12 cellular contexts compared by ENCODE assay signal in genomic region chr9:128845186-128845931, GRCh38. TPM values are rescaled to one million over a fixed set of nuclear protein-coding genes. Genes with fewer than 3 reads are reported as not detected.
DNase-seq lines count a peak whose midpoint lies in the region; ATAC-seq and TF ChIP-seq lines count a peak whose summit lies in the region.
"Had no signal": no experiment of that assay in that cellular context is flagged by ENCODE, and none has a peak within 500 bp of the region (broad histone marks: within the 10 kb centered on the region; RNA-seq: fewer than 3 reads in every experiment).

No MANE protein-coding gene starts in this region.

- CTCF ChIA-PET in T-cell (lab: Charles Lee), result no interaction called here

- H3K27me3 ChIP-seq in neural progenitor cell, result no peaks in the 10 kb centered on the region
- H3K27me3 ChIP-seq: tibial artery had no signal

- no peak overlapping the region for H3K4me3 Mint-ChIP-seq in neural progenitor cell
- no peak overlapping the region for H3K4me3 Mint-ChIP-seq in T-cell
- H3K4me3 Mint-ChIP-seq: activated CD4-positive, alpha-beta T cell treated with anti-CD3 and anti-CD28 coated beads, Interleukin-2, amount 10 ng/mL, durations not matched to agents 24 days and 14 days had no signal

- no peak overlapping the region for H2AFZ ChIP-seq in neural progenitor cell (replicated peaks)

- H3K27me3 Mint-ChIP-seq in neural progenitor cell (ENCODE audit: insufficient read depth, low read depth) (peaks cover 5% of the 10 kb centered on the region), T-cell (no peaks in the 10 kb centered on the region)
- H3K27me3 Mint-ChIP-seq: activated CD4-positive, alpha-beta T cell treated with anti-CD3 and anti-CD28 coated beads, Interleukin-2, amount 10 ng/mL, durations not matched to agents 24 days and 14 days had no signal

- H3F3A ChIP-seq in neural progenitor cell (ENCODE audit: low read depth), result no peaks in the 10 kb centered on the region

- H3K36me3 Mint-ChIP-seq in neural progenitor cell (peaks cover 8% of the 10 kb centered on the region), T-cell (peaks cover 25% of the 10 kb centered on the region)

- no peak overlapping the region for H3K9ac ChIP-seq in neural progenitor cell

- DNase-seq in DMS 273 treated with DMSO at 0.1 percent for 48 hours (lab: John Stamatoyannopoulos, UW) (peak; percentile 86), NCI-H2171 (lab: John Stamatoyannopoulos, UW) (peak; percentile 94), cerebellar cortex (ENCODE audit: low spot score) (peak; percentile 25), neural progenitor cell (ENCODE audit: low spot score) (peak; percentile 12), cerebellar nuclear complex (lab: John Stamatoyannopoulos, UW) (no peak), T-cell (no peak)
- DNase-seq: activated CD4-positive, alpha-beta T cell treated with anti-CD3 and anti-CD28 coated beads, Interleukin-2, amount 10 ng/mL, durations not matched to agents 24 days and 14 days; amniotic stem cell; stimulated activated CD4-positive, alpha-beta T cell treated with anti-CD3 and anti-CD28 coated beads, Interleukin-2, amount 100 ng/mL, for 48 hours; tibial artery had no signal

- H3K4me1 Mint-ChIP-seq in neural progenitor cell (no peaks in the 10 kb centered on the region), T-cell (no peaks in the 10 kb centered on the region)
- H3K4me1 Mint-ChIP-seq: activated CD4-positive, alpha-beta T cell treated with anti-CD3 and anti-CD28 coated beads, Interleukin-2, amount 10 ng/mL, durations not matched to agents 24 days and 14 days had no signal

- ATAC-seq in GM19351 (IDR thresholded peaks at IDR 0.05; ENCODE audit: unreplicated experiment) (no peak), GM18511 (IDR thresholded peaks at IDR 0.05; ENCODE audit: unreplicated experiment) (no peak), T-cell (replicated peaks in 1 of 4) (no peak)

- H3K4me3 ChIP-seq in neural progenitor cell, result no peak overlapping the region
- H3K4me3 ChIP-seq: tibial artery had no signal

- H4K20me1 ChIP-seq in neural progenitor cell (ENCODE audit: low read depth), result no peaks in the 10 kb centered on the region

- no peaks in the 10 kb centered on the region for H3K79me2 ChIP-seq in neural progenitor cell (ENCODE audit: low read depth)

- no peak overlapping the region for H3K27ac Mint-ChIP-seq in neural progenitor cell
- no peak overlapping the region for H3K27ac Mint-ChIP-seq in T-cell
- H3K27ac Mint-ChIP-seq: activated CD4-positive, alpha-beta T cell treated with anti-CD3 and anti-CD28 coated beads, Interleukin-2, amount 10 ng/mL, durations not matched to agents 24 days and 14 days had no signal

- no peak overlapping the region for H3K4me2 ChIP-seq in neural progenitor cell

- H3K36me3 ChIP-seq in neural progenitor cell, result no peaks in the 10 kb centered on the region

- POLR2A ChIA-PET in T-cell (lab: Charles Lee), result interaction anchor here in 1 of 2 donors (0.6 kb wide), 1 partner anchor 81 kb away, joined by 3 read pairs; no protein-coding TSS in a partner anchor

- peak overlapping the region; percentile 20 for H3K27ac ChIP-seq in neural progenitor cell
- H3K27ac ChIP-seq: tibial artery had no signal

- no peaks in the 10 kb centered on the region for H3K4me1 ChIP-seq in neural progenitor cell

- peak; percentile 9 for TF ChIP-seq CTCF in neural progenitor cell (IDR thresholded peaks at IDR 0.05)

- peaks cover 15% of the 10 kb centered on the region for H3K9me3 Mint-ChIP-seq in neural progenitor cell
- peaks cover 0 to 4% (median 3%) of the 10 kb centered on the region in 3 donors for H3K9me3 Mint-ChIP-seq in T-cell

- no peaks in the 10 kb centered on the region for H3K9me3 ChIP-seq in neural progenitor cell (ENCODE audit: low read depth)
- H3K9me3 ChIP-seq: tibial artery had no signal

RNA-seq across cellular contexts. Expression of gene SPOUT1, which starts 15.8 kb away (rescaled TPM):
- total RNA-seq in neural progenitor cell (ENCODE audit: low replicate concordance) (17.2 and 50.1 TPM in 2 replicates), T-cell (10 to 100 TPM; 43.7 to 89.4 (median 82.6) TPM)

RNA-seq across cellular contexts. Expression of gene ENDOG, which starts 27.1 kb away (rescaled TPM):
- total RNA-seq in neural progenitor cell (ENCODE audit: low replicate concordance) (3.2 and 9.1 TPM in 2 replicates), T-cell (10 to 100 TPM; 11.3 to 31.1 (median 25.1) TPM)

RNA-seq across cellular contexts. Expression of gene KYAT1, which starts 36.4 kb away (rescaled TPM):
- 21.7 and 29.1 TPM in 2 replicates for total RNA-seq in neural progenitor cell (ENCODE audit: low replicate concordance)
- 10 to 100 TPM in 4 of 5 donors, 1 to 10 TPM in 1; 9.7 to 15.6 (median 11.7) TPM for total RNA-seq in T-cell

RNA-seq across cellular contexts. Expression of gene LRRC8A, which starts 36.6 kb away (rescaled TPM):
- total RNA-seq in neural progenitor cell (ENCODE audit: low replicate concordance), result 17.1 and 42.8 TPM in 2 replicates
- total RNA-seq in T-cell, result 10 to 100 TPM; 30.7 to 34.3 (median 33.9) TPM

RNA-seq across cellular contexts. Expression of gene TBC1D13, which starts 58.3 kb away (rescaled TPM):
- total RNA-seq in neural progenitor cell (ENCODE audit: low replicate concordance) (17.1 and 19.0 TPM in 2 replicates), T-cell (10 to 100 TPM; 27.6 to 34.3 (median 31.8) TPM)

Comparison
In these comparisons a context has a peak if more than half of its experiments do, and no peak if none do; other contexts are left out.
1. DNase-seq: peak in DMS 273 treated with DMSO at 0.1 percent for 48 hours (single experiment), NCI-H2171 (single experiment), cerebellar cortex (single experiment) and neural progenitor cell (single experiment); none in cerebellar nuclear complex (0 of 2) and T-cell (0 of 34).